8 cellular contexts compared by ENCODE assay signal in genomic region chr7:66590302-66591057, GRCh38. TPM values are rescaled to one million over a fixed set of nuclear protein-coding genes. Genes with fewer than 3 reads are reported as not detected.
DNase-seq lines count a peak whose midpoint lies in the region; TF ChIP-seq lines count a peak whose summit lies in the region.
"Not testable (repeated sequence)": the region's sequence is repeated elsewhere in the genome, so short reads cannot be mapped to it uniquely, and the experiment has no call there.

No MANE protein-coding gene starts in this region.

- H4K91ac ChIP-seq in mesenchymal stem cell (ENCODE audit: low read length) = not testable (repeated sequence)

- H3K4me3 ChIP-seq in A673 (ENCODE audit: low read depth, low read length, poor library complexity, severe bottlenecking) (peak overlapping the region; percentile 88), WI38 (ENCODE audit: low read depth, low read length) (peak overlapping the region; percentile 71), astrocyte of the spinal cord (ENCODE audit: low read depth, low read length) (peak overlapping the region; percentile 86), fibroblast of lung (replicated peaks in 1 of 4; ENCODE audit: control extremely low read depth in 1 of 4, insufficient read depth in 1 of 4, low read depth in 3 of 4, low read length in 4 of 4) (peak overlapping the region; percentile 77 to 99 (median 90)), mesenchymal stem cell (ENCODE audit: insufficient read depth in 1 of 2, low read depth in 1 of 2, low read length in 2 of 2) (peak overlapping the region in 1 of 2 experiments; percentile 90), skeletal muscle cell (ENCODE audit: low read depth, low read length) (peak overlapping the region; percentile 96)

- H3K27ac ChIP-seq in A673 (ENCODE audit: low read depth, low read length, poor library complexity, severe bottlenecking); mesenchymal stem cell (ENCODE audit: low read length, poor library complexity, severe bottlenecking): not testable (repeated sequence)
- H3K27ac ChIP-seq in fibroblast of lung (ENCODE audit: insufficient read depth, low read length) = peak overlapping the region; percentile 99

- H2BK120ac ChIP-seq in mesenchymal stem cell (ENCODE audit: low read depth, low read length) = not testable (repeated sequence)

- in situ Hi-C loops in astrocyte of the spinal cord (cut with HindIII; ENCODE audit: low sequenced_read_pairs) = not testable (repeated sequence)

- H3K9ac ChIP-seq in fibroblast of lung (ENCODE audit: insufficient read depth, low read length) (peak overlapping the region; percentile 16), mesenchymal stem cell (ENCODE audit: low read length) (peak overlapping the region; percentile 100)

- H2BK5ac ChIP-seq in mesenchymal stem cell (ENCODE audit: low read depth, low read length, poor library complexity, severe bottlenecking) = not testable (repeated sequence)

- H2AK5ac ChIP-seq in mesenchymal stem cell (ENCODE audit: low read length, severe bottlenecking) = not testable (repeated sequence)

- BruUV-seq in A673 (replicated peaks; lab: Mats Ljungman, UMichigan) = TSS peak; percentile 33

- not testable (repeated sequence) for H4K20me1 ChIP-seq in fibroblast of lung (ENCODE audit: control insufficient read depth, extremely low read depth, insufficient read depth, low read length)

- peak overlapping the region; percentile 80 for H3K4me2 ChIP-seq in fibroblast of lung (ENCODE audit: extremely low read depth, insufficient read depth, low read length)
- H3K4me2 ChIP-seq in mesenchymal stem cell (ENCODE audit: low read length, poor library complexity, severe bottlenecking) = peak overlapping the region; percentile 67

- TF ChIP-seq CTCF in A673 (conservative IDR thresholded peaks at IDR 0.05; ENCODE audit: low read depth, low read length); WI38 (IDR thresholded peaks at IDR 0.05; ENCODE audit: low read depth, low read length); astrocyte of the spinal cord (IDR thresholded peaks at IDR 0.05; ENCODE audit: low read depth, low read length); fibroblast of lung (conservative IDR thresholded peaks at IDR 0.05 in 1 of 2, IDR thresholded peaks at IDR 0.05 in 1 of 2; ENCODE audit: low read depth in 1 of 2, low read length in 2 of 2): not testable (repeated sequence)

- not testable (repeated sequence) for H3K36me3 ChIP-seq in A673 (ENCODE audit: insufficient read depth, low read length, poor library complexity, severe bottlenecking); fibroblast of lung (ENCODE audit: control insufficient read depth, insufficient read depth, low read length); mesenchymal stem cell (ENCODE audit: control insufficient read depth in 1 of 2, insufficient read depth in 2 of 2, low read depth in 1 of 2, low read length in 2 of 2)

- WGBS in mesenchymal stem cell = 61% methylated on average over 10 of the region's 11 CpGs

- DNase-seq in A673 (ENCODE audit: low spot score) = not testable (repeated sequence)
- peak; percentile 78 for DNase-seq in GM03348 (ENCODE audit: low spot score)
- DNase-seq in M059J (ENCODE audit: low read depth) = peak; percentile 58
- DNase-seq in astrocyte of the spinal cord (ENCODE audit: low read depth, low spot score) = peak; percentile 23
- peak; percentile 46 to 71 for DNase-seq in fibroblast of lung (ENCODE audit: low read depth in 2 of 2)
- peak; percentile 51 for DNase-seq in mesenchymal stem cell
- DNase-seq in skeletal muscle cell (ENCODE audit: low read depth) = peak; percentile 4

- not testable (repeated sequence) for H3K14ac ChIP-seq in mesenchymal stem cell (ENCODE audit: low read length in 2 of 2)

- H2AFZ ChIP-seq in fibroblast of lung (ENCODE audit: low read length); mesenchymal stem cell (ENCODE audit: low read depth, low read length): not testable (repeated sequence)

- H2BK12ac ChIP-seq in mesenchymal stem cell (ENCODE audit: low read length in 2 of 2) = not testable (repeated sequence)

- H3K4me1 ChIP-seq in A673 (ENCODE audit: insufficient read depth, low read length, poor library complexity, severe bottlenecking); fibroblast of lung (ENCODE audit: control insufficient read depth, extremely low read depth, insufficient read depth, low read length): not testable (repeated sequence)
- H3K4me1 ChIP-seq in mesenchymal stem cell (ENCODE audit: control insufficient read depth, insufficient read depth, low read depth, low read length) = peaks cover 15% of the 10 kb centered on the region

- intact Hi-C loops in A673 (cut with micrococcal nuclease; ENCODE audit: unreplicated experiment) = not testable (repeated sequence)

- H3K4ac ChIP-seq in mesenchymal stem cell (ENCODE audit: low read depth in 1 of 2, low read length in 2 of 2) = not testable (repeated sequence)

- POLR2A ChIA-PET in A673 (lab: Charles Lee; ENCODE audit: low non-redundant PET) = not testable (repeated sequence)

- H4K8ac ChIP-seq in mesenchymal stem cell (ENCODE audit: low read length) = not testable (repeated sequence)

- H3K27me3 ChIP-seq in A673 (replicated peaks; ENCODE audit: insufficient read depth, low read depth, low read length, poor library complexity); fibroblast of lung (ENCODE audit: control insufficient read depth, insufficient read depth, low read length); mesenchymal stem cell (ENCODE audit: control insufficient read depth in 1 of 2, insufficient read depth in 1 of 2, low read length in 2 of 2): not testable (repeated sequence)

- CTCF ChIA-PET in A673 (lab: Charles Lee) = not testable (repeated sequence)

- not testable (repeated sequence) for H3K79me1 ChIP-seq in mesenchymal stem cell (replicated peaks; ENCODE audit: low read length, poor library complexity, severe bottlenecking)

- H2BK15ac ChIP-seq in mesenchymal stem cell (ENCODE audit: low read depth, poor library complexity, severe bottlenecking) = not testable (repeated sequence)

- H3K18ac ChIP-seq in mesenchymal stem cell (ENCODE audit: low read depth in 1 of 2, low read length in 2 of 2) = not testable (repeated sequence)

- H3K23ac ChIP-seq in mesenchymal stem cell (ENCODE audit: low read length in 2 of 2) = not testable (repeated sequence)

- H3K79me2 ChIP-seq in fibroblast of lung (ENCODE audit: control insufficient read depth, insufficient read depth, low read length) = peaks cover 71% of the 10 kb centered on the region

- not testable (repeated sequence) for H3K9me3 ChIP-seq in A673 (ENCODE audit: low read depth, low read length, poor library complexity, severe bottlenecking); fibroblast of lung (ENCODE audit: control insufficient read depth, insufficient read depth, low read depth, low read length); mesenchymal stem cell (ENCODE audit: control insufficient read depth, low read length)

RNA-seq across cellular contexts. Expression of gene KCTD7, which starts 38.2 kb away (rescaled TPM):
- 10.6 and 13.8 TPM in 2 replicates for total RNA-seq in A673 (2021)
- 6.5 and 8.3 TPM in 2 replicates for total RNA-seq in M059J (2014; rRNA removed; shearing (Covaris generic))
- total RNA-seq in fibroblast of lung = 7.4 and 15.2 TPM in 2 replicates
- 10.4 and 17.4 TPM in 2 replicates for polyA plus RNA-seq in fibroblast of lung
- polyA plus RNA-seq in fibroblast of lung (2012) = 5.3 and 10.6 TPM in 2 replicates
- 24.6 and 36.0 TPM in 2 replicates for polyA minus RNA-seq in fibroblast of lung (ENCODE audit: low replicate concordance)
- 7.2 TPM for polyA plus RNA-seq in mesenchymal stem cell (2013, experiment 1 of 2)
- polyA plus RNA-seq in mesenchymal stem cell (2013, experiment 2 of 2) = 7.2 TPM
